Comparison of ENCODE assay signal across 1 cellular context in the genomic region with DNA sequence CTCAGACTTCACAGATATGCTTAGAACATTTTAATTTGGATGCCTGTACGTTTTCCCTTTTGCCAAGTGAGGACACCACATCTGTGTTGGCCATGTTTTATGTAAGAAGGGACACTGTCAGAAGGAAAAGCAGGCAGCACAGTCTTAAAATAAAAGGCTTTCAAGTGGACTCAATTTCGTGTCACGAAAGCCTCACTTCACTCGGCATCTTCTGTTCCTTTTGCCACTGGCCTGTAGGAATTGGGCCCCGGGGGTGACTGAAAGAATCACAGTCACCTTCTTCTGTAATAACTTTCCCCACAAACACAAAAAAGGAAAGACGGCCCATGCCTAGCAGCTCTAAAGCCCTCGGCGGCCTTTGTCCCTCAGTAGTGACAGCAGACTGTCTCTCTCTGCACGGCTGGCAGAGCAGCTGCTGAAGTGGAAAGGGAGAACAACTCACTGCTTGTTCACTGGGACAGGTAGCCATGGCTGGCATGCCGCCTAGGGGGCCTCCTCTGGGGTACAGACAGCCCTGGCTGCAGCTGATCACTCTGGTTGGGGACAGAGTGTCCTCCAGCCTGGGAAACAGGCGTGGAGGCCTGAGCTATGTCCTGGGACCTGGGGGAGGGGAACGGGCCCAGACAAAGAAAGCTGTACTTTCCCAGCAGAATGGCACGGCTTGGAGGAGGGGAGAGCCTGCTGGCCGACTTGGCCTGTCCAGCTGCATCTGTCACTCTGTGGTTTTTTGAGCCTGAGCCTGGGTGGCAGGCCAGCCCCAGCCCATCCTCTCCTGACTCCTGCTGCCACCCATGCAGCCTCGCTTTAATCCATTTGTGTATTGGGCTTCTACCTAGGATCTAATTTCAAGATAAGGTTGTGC.
TF ChIP-seq lines count a peak whose summit lies in the region.

No MANE protein-coding gene starts in this region.

TF ChIP-seq in WTC11, 78 proteins besides CTCF, POLR2A, EP300 and RAD21:
- TF ChIP-seq ZNF671 (CRISPR knock-in tag; IDR thresholded peaks at IDR 0.05) (no peak), GABPB1 (CRISPR knock-in tag; IDR thresholded peaks at IDR 0.05) (0 out of 2 replicates have a peak, but pooled peaks have one; percentile 21), MXD4 (CRISPR knock-in tag; IDR thresholded peaks at IDR 0.05; ENCODE audit: borderline replicate concordance) (no peak), NFATC4 (CRISPR knock-in tag; IDR thresholded peaks at IDR 0.05) (no peak)
- TF ChIP-seq, protein P1, sequence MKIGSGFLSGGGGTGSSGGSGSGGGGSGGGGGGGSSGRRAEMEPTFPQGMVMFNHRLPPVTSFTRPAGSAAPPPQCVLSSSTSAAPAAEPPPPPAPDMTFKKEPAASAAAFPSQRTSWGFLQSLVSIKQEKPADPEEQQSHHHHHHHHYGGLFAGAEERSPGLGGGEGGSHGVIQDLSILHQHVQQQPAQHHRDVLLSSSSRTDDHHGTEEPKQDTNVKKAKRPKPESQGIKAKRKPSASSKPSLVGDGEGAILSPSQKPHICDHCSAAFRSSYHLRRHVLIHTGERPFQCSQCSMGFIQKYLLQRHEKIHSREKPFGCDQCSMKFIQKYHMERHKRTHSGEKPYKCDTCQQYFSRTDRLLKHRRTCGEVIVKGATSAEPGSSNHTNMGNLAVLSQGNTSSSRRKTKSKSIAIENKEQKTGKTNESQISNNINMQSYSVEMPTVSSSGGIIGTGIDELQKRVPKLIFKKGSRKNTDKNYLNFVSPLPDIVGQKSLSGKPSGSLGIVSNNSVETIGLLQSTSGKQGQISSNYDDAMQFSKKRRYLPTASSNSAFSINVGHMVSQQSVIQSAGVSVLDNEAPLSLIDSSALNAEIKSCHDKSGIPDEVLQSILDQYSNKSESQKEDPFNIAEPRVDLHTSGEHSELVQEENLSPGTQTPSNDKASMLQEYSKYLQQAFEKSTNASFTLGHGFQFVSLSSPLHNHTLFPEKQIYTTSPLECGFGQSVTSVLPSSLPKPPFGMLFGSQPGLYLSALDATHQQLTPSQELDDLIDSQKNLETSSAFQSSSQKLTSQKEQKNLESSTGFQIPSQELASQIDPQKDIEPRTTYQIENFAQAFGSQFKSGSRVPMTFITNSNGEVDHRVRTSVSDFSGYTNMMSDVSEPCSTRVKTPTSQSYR (CRISPR knock-in tag; IDR thresholded peaks at IDR 0.05): 0 out of 2 replicates have a peak, but pooled peaks have one; percentile 17
